9 cellular contexts compared by ENCODE assay signal in the genomic region with DNA sequence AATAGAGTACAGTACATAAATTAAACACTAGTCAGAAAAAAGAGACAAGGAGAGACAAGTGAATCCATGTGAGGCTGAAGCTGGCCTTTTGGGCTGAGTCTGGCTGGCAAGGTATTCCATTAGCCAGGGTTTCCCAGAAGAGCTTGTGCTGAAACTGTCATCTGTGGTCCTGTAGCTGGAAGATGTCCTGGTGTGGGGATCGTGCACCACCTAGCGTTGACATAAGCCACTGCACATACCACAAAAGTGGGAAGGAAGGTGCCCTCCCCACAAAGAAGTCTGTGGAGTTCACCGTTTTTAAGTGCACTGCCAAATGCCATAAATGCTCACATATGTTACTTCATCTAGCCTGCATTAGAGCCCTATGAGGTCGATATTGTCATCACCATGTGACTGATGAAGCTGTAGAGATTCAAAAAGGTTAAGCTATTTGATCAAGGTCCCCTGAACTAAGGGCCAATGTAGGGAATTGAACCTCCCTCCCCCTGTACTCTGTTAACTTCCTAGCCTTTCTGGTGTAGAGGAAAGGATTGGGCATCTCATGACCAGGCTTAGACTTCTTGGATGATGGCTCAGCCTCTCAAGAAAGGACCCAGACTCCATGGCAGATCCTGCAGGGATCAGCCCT. TPM values are rescaled to one million over a fixed set of nuclear protein-coding genes. Genes with fewer than 3 reads are reported as not detected.
A peak's percentile ranks its signal among the peaks of the same experiment; 100 is the strongest.
DNase-seq lines count a peak whose midpoint lies in the region; ATAC-seq and TF ChIP-seq lines count a peak whose summit lies in the region.
"Had no signal": no experiment of that assay in that cellular context is flagged by ENCODE, and none has a peak within 500 bp of the region (broad histone marks: within the 10 kb centered on the region; RNA-seq: fewer than 3 reads in every experiment).

No MANE protein-coding gene starts in this region.

- intact Hi-C loops in esophagus muscularis mucosa (cut with DNase I), result loop anchor here (2.0 to 10.0 kb wide), 2 partner anchors 165 to 455 kb away; no protein-coding TSS in a partner anchor
- intact Hi-C loops in naive thymus-derived CD4-positive, alpha-beta T cell (cut with micrococcal nuclease), result loop anchor here (1.0 to 10.0 kb wide), 4 partner anchors 163 to 1078 kb away; no protein-coding TSS in a partner anchor

- no peak for TF ChIP-seq EP300 in esophagus muscularis mucosa (IDR thresholded peaks at IDR 0.05)

- H3K9me3 ChIP-seq in esophagus muscularis mucosa, result no peaks in the 10 kb centered on the region
- no peaks in the 10 kb centered on the region for H3K9me3 ChIP-seq in naive thymus-derived CD4-positive, alpha-beta T cell (ENCODE audit: control insufficient read depth in 2 of 3, low read length in 3 of 3)

- WGBS in esophagus muscularis mucosa, result 3% methylated on average over 4 of the region's 4 CpGs

- no peak overlapping the region for H3K4me3 Mint-ChIP-seq in naive thymus-derived CD4-positive, alpha-beta T cell
- H3K4me3 Mint-ChIP-seq in stimulated activated naive CD8-positive, alpha-beta T cell treated with anti-CD3 and anti-CD28 coated beads, Interleukin-15, amount 100 ng/mL, for 72 hours, result no peak overlapping the region
- H3K4me3 Mint-ChIP-seq: stimulated activated naive CD8-positive, alpha-beta T cell treated with anti-CD3 and anti-CD28 coated beads, Interleukin-15, Interleukin-2, amounts not matched to agents 100 ng/mL and 50 ng/mL, for 24 hours had no signal

- DNase-seq in AG09309 (ENCODE audit: low read depth) (peak; percentile 39), NCI-H526 treated with DMSO at 0.1 percent for 48 hours (lab: John Stamatoyannopoulos, UW) (peak; percentile 71), esophagus muscularis mucosa (ENCODE audit: extremely low spot score) (no peak)
- DNase-seq in activated CD8-positive, alpha-beta memory T cell treated with anti-CD3 and anti-CD28 coated beads, Interleukin-2, amount 50 U/mL, for 48 hours, result peak; percentile 63
- peak in 8 of 9 donors; percentile 3 to 49 (median 28) for DNase-seq in naive thymus-derived CD4-positive, alpha-beta T cell
- peak; percentile 37 to 55 for DNase-seq in stimulated activated naive CD8-positive, alpha-beta T cell treated with anti-CD3 and anti-CD28 coated beads, Interleukin-15, amount 100 ng/mL, for 72 hours

- peaks cover 0 to under 1% (median 0%) of the 10 kb centered on the region in 7 donors for H3K4me1 Mint-ChIP-seq in naive thymus-derived CD4-positive, alpha-beta T cell
- peaks cover 1% of the 10 kb centered on the region for H3K4me1 Mint-ChIP-seq in stimulated activated naive CD8-positive, alpha-beta T cell treated with anti-CD3 and anti-CD28 coated beads, Interleukin-15, amount 100 ng/mL, for 72 hours

- ATAC-seq in GM18867 (IDR thresholded peaks at IDR 0.05; ENCODE audit: unreplicated experiment) (peak; percentile 84), HG03432 (IDR thresholded peaks at IDR 0.05; ENCODE audit: unreplicated experiment) (peak; percentile 79)
- peak; percentile 78 for ATAC-seq in naive thymus-derived CD4-positive, alpha-beta T cell
- peak; percentile 74 for ATAC-seq in stimulated activated naive CD8-positive, alpha-beta T cell treated with anti-CD3 and anti-CD28 coated beads, Interleukin-15, amount 100 ng/mL, for 72 hours

- no peaks in the 10 kb centered on the region for H3K36me3 Mint-ChIP-seq in naive thymus-derived CD4-positive, alpha-beta T cell

- no peaks in the 10 kb centered on the region for H3K4me1 ChIP-seq in esophagus muscularis mucosa
- no peaks in the 10 kb centered on the region for H3K4me1 ChIP-seq in naive thymus-derived CD4-positive, alpha-beta T cell (ENCODE audit: control insufficient read depth in 2 of 2, insufficient read depth in 2 of 2, low read length in 2 of 2)

- H3K9me3 Mint-ChIP-seq in naive thymus-derived CD4-positive, alpha-beta T cell, result peaks cover 0 to 1% (median 0%) of the 10 kb centered on the region in 11 donors
- H3K9me3 Mint-ChIP-seq in stimulated activated naive CD8-positive, alpha-beta T cell treated with anti-CD3 and anti-CD28 coated beads, Interleukin-15, amount 100 ng/mL, for 72 hours, result no peaks in the 10 kb centered on the region
- H3K9me3 Mint-ChIP-seq: stimulated activated naive CD8-positive, alpha-beta T cell treated with anti-CD3 and anti-CD28 coated beads, Interleukin-15, Interleukin-2, amounts not matched to agents 100 ng/mL and 50 ng/mL, for 24 hours had no signal

- CTCF ChIA-PET in naive thymus-derived CD4-positive, alpha-beta T cell (lab: Charles Lee), result interaction anchor here (0.6 to 2.3 kb wide), 10 partner anchors 17 to 1042 kb away, joined by 3 to 20 read pairs (median 3); no protein-coding TSS in a partner anchor

- H3K27me3 ChIP-seq in esophagus muscularis mucosa, result peaks cover 0 to 3% (median 0%) of the 10 kb centered on the region in 4 donors
- no peaks in the 10 kb centered on the region for H3K27me3 ChIP-seq in naive thymus-derived CD4-positive, alpha-beta T cell (ENCODE audit: control insufficient read depth in 2 of 2, insufficient read depth in 2 of 2, low read length in 2 of 2)

- POLR2A ChIA-PET in naive thymus-derived CD4-positive, alpha-beta T cell (lab: Charles Lee), result no interaction called here

- H3K27ac ChIP-seq in esophagus muscularis mucosa (replicated peaks in 1 of 4), result no peak overlapping the region
- no peak overlapping the region for H3K27ac ChIP-seq in naive thymus-derived CD4-positive, alpha-beta T cell (ENCODE audit: low read depth, low read length)

- TF ChIP-seq POLR2A in esophagus muscularis mucosa (IDR thresholded peaks at IDR 0.05; ENCODE audit: low read depth), result no peak

- H3K4me3 ChIP-seq in AG09309 (ENCODE audit: control insufficient read depth, low read depth, low read length) (no peak overlapping the region), esophagus muscularis mucosa (no peak overlapping the region)
- H3K4me3 ChIP-seq in naive thymus-derived CD4-positive, alpha-beta T cell (ENCODE audit: low read length), result no peak overlapping the region

- H3K27ac Mint-ChIP-seq in naive thymus-derived CD4-positive, alpha-beta T cell, result peak overlapping the region in 1 of 9 donors; percentile 32
- no peak overlapping the region for H3K27ac Mint-ChIP-seq in stimulated activated naive CD8-positive, alpha-beta T cell treated with anti-CD3 and anti-CD28 coated beads, Interleukin-15, amount 100 ng/mL, for 72 hours
- H3K27ac Mint-ChIP-seq: stimulated activated naive CD8-positive, alpha-beta T cell treated with anti-CD3 and anti-CD28 coated beads, Interleukin-15, Interleukin-2, amounts not matched to agents 100 ng/mL and 50 ng/mL, for 24 hours had no signal

- TF ChIP-seq CTCF in AG09309 (IDR thresholded peaks at IDR 0.05; ENCODE audit: control insufficient read depth, insufficient read depth, low read depth, low read length, missing control alignments) (peak; percentile 92), esophagus muscularis mucosa (IDR thresholded peaks at IDR 0.05) (peak; percentile 79 to 96 (median 86))

- no peaks in the 10 kb centered on the region for H3K36me3 ChIP-seq in esophagus muscularis mucosa
- no peaks in the 10 kb centered on the region for H3K36me3 ChIP-seq in naive thymus-derived CD4-positive, alpha-beta T cell (ENCODE audit: control insufficient read depth in 2 of 3, insufficient read depth in 3 of 3, low read length in 3 of 3)

- H3K27me3 Mint-ChIP-seq in naive thymus-derived CD4-positive, alpha-beta T cell, result peaks cover 0 to 6% (median under 1%) of the 10 kb centered on the region in 5 donors
- H3K27me3 Mint-ChIP-seq in stimulated activated naive CD8-positive, alpha-beta T cell treated with anti-CD3 and anti-CD28 coated beads, Interleukin-15, amount 100 ng/mL, for 72 hours, result peaks cover 9% of the 10 kb centered on the region

RNA-seq across cellular contexts. Expression of a gene that starts 31.9 kb away (rescaled TPM):
- total RNA-seq in esophagus muscularis mucosa, result 1 to 10 TPM in 1 of 4 donors, under 1 TPM in 2, not detected in 1; 0.33 to 1.0 (median 0.80) TPM
- total RNA-seq in naive thymus-derived CD4-positive, alpha-beta T cell, result 1 to 10 TPM in 1 of 5 experiments, under 1 TPM in 1, not detected in 3; 0.64 to 1.1 TPM
- not detected for polyA plus RNA-seq in naive thymus-derived CD4-positive, alpha-beta T cell

RNA-seq across cellular contexts. Expression of a gene that starts 47.1 kb away (rescaled TPM):
- total RNA-seq in esophagus muscularis mucosa, result under 1 TPM in 1 of 4 donors, not detected in 3; 0.42 TPM
- under 1 TPM; 0.24 to 0.92 (median 0.62) TPM for total RNA-seq in naive thymus-derived CD4-positive, alpha-beta T cell
- polyA plus RNA-seq in naive thymus-derived CD4-positive, alpha-beta T cell, result under 1 TPM; 0.16 to 0.30 TPM
